Comparison of ENCODE assay signal across 26 cellular contexts in the genomic region with DNA sequence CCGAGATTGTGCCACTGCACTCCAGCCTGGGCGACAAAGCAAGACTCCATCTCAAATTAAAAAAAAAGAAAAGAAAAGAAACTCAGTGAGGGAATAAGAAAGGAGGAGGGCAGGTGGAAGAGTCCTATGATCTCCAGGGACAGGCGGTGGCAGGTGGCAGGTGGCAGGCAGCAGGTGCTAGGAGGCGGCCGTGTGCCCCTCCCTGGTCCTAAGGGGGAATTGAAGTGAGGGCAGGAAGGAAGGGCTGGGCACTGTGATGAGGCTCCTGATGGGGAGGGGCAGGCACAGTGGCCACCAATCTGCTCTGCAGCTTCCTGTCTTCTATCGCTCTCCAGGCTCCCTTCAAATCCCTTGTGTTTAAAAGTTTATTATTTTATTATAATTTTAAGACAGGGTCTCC. TPM values are rescaled to one million over a fixed set of nuclear protein-coding genes. Genes with fewer than 3 reads are reported as not detected.
DNase-seq lines count a peak whose midpoint lies in the region; ATAC-seq and TF ChIP-seq lines count a peak whose summit lies in the region.
"Had no signal": no experiment of that assay in that cellular context is flagged by ENCODE, and none has a peak within 500 bp of the region (broad histone marks: within the 10 kb centered on the region; RNA-seq: fewer than 3 reads in every experiment).

No MANE protein-coding gene starts in this region.

- intact Hi-C loops in left colon (cut with DNase I, micrococcal nuclease) = no loop called here
- intact Hi-C loops in activated T-helper 1 cell treated with anti-CD3 and anti-CD28 coated beads, Interleukin-12 subunit alpha, Interleukin-12 subunit beta, Interleukin-2, Interleukin-4 antibody, amounts not matched to agents 30 ng/mL and 10 ng/mL and 1 ng/mL, durations not matched to agents 14 hours and 24 hours and 36 hours (cut with micrococcal nuclease) = no loop called here

- DNase-seq in DMS153 treated with DMSO at 0.1 percent for 48 hours (lab: John Stamatoyannopoulos, UW; ENCODE audit: unreplicated experiment) (peak; percentile 13), NCI-H1436 treated with DMSO at 0.1 percent for 48 hours (lab: John Stamatoyannopoulos, UW) (peak; percentile 83), NCI-H510A (lab: John Stamatoyannopoulos, UW) (peak; percentile 82), left colon (peak; percentile 35 to 39), MV-4-11 (lab: John Stamatoyannopoulos, UW) (no peak), BE2C (no peak), NCI-H1092 (lab: John Stamatoyannopoulos, UW) (no peak)
- no peak for DNase-seq in activated T-helper 1 cell treated with anti-CD3 and anti-CD28 coated beads, Interleukin-12 subunit alpha, Interleukin-12 subunit beta, Interleukin-2, Interleukin-4 antibody, amounts not matched to agents 30 ng/mL and 10 ng/mL and 1 ng/mL, durations not matched to agents 14 hours and 24 hours and 36 hours (ENCODE audit: low spot score)
- DNase-seq: activated B cell treated with CpG ODN at 0.5 μM for 24 hours; activated CD4-positive, alpha-beta T cell treated with anti-CD3 and anti-CD28 coated beads, Interleukin-2, amount 50 U/mL, for 48 hours; activated gamma-delta T cell treated with Interleukin-2 at 50 U/mL for 16 hours; CD4-positive, alpha-beta T cell; effector memory CD8-positive, alpha-beta T cell; HCEC 1CT; KG1; kidney glomerular epithelial cell; NCI-H446; occipital lobe; stimulated activated CD4-positive, alpha-beta T cell treated with anti-CD3 and anti-CD28 coated beads, Interleukin-2, amount 100 ng/mL, for 48 hours; stimulated activated naive CD4-positive, alpha-beta T cell; T1000; testis had no signal

- no peak overlapping the region for H3K27ac Mint-ChIP-seq in activated T-helper 1 cell treated with anti-CD3 and anti-CD28 coated beads, Interleukin-12 subunit alpha, Interleukin-12 subunit beta, Interleukin-2, Interleukin-4 antibody, amounts not matched to agents 30 ng/mL and 10 ng/mL and 1 ng/mL, durations not matched to agents 14 hours and 24 hours and 36 hours
- H3K27ac Mint-ChIP-seq: activated B cell treated with CpG ODN at 0.5 μM for 24 hours; brain; CD4-positive, alpha-beta T cell; effector memory CD8-positive, alpha-beta T cell had no signal

- no peak overlapping the region for H3K4me3 ChIP-seq in BE2C (ENCODE audit: low read depth, low read length)
- H3K4me3 ChIP-seq: esophagus muscularis mucosa, skin epidermis, testis had no signal

- H3K36me3 ChIP-seq in BE2C = no peaks in the 10 kb centered on the region
- H3K36me3 ChIP-seq: esophagus muscularis mucosa had no signal

- no peaks in the 10 kb centered on the region for H3K36me3 Mint-ChIP-seq in activated T-helper 1 cell treated with anti-CD3 and anti-CD28 coated beads, Interleukin-12 subunit alpha, Interleukin-12 subunit beta, Interleukin-2, Interleukin-4 antibody, amounts not matched to agents 30 ng/mL and 10 ng/mL and 1 ng/mL, durations not matched to agents 14 hours and 24 hours and 36 hours (ENCODE audit: low read depth)
- H3K36me3 Mint-ChIP-seq: brain had no signal

- no peaks in the 10 kb centered on the region for H3K4me1 ChIP-seq in BE2C
- H3K4me1 ChIP-seq: esophagus muscularis mucosa, testis had no signal

- no peak overlapping the region for H3K4me3 Mint-ChIP-seq in activated T-helper 1 cell treated with anti-CD3 and anti-CD28 coated beads, Interleukin-12 subunit alpha, Interleukin-12 subunit beta, Interleukin-2, Interleukin-4 antibody, amounts not matched to agents 30 ng/mL and 10 ng/mL and 1 ng/mL, durations not matched to agents 14 hours and 24 hours and 36 hours
- H3K4me3 Mint-ChIP-seq: activated B cell treated with CpG ODN at 0.5 μM for 24 hours; CD4-positive, alpha-beta T cell; effector memory CD8-positive, alpha-beta T cell had no signal

- H3K9me3 ChIP-seq in BE2C = no peaks in the 10 kb centered on the region
- H3K9me3 ChIP-seq: testis had no signal

- peaks cover 32% of the 10 kb centered on the region for H3K27me3 ChIP-seq in BE2C
- H3K27me3 ChIP-seq: testis had no signal

- ATAC-seq in left colon = peak; percentile 94
- ATAC-seq: effector memory CD8-positive, alpha-beta T cell; Right ventricle myocardium inferior had no signal

- no peak for TF ChIP-seq CTCF in BE2C (IDR thresholded peaks at IDR 0.05; ENCODE audit: low read depth, low read length)

- no peaks in the 10 kb centered on the region for H3K4me1 Mint-ChIP-seq in activated T-helper 1 cell treated with anti-CD3 and anti-CD28 coated beads, Interleukin-12 subunit alpha, Interleukin-12 subunit beta, Interleukin-2, Interleukin-4 antibody, amounts not matched to agents 30 ng/mL and 10 ng/mL and 1 ng/mL, durations not matched to agents 14 hours and 24 hours and 36 hours (ENCODE audit: low read depth)
- H3K4me1 Mint-ChIP-seq: activated B cell treated with CpG ODN at 0.5 μM for 24 hours, brain had no signal

- H3K9me3 Mint-ChIP-seq in activated T-helper 1 cell treated with anti-CD3 and anti-CD28 coated beads, Interleukin-12 subunit alpha, Interleukin-12 subunit beta, Interleukin-2, Interleukin-4 antibody, amounts not matched to agents 30 ng/mL and 10 ng/mL and 1 ng/mL, durations not matched to agents 14 hours and 24 hours and 36 hours = no peaks in the 10 kb centered on the region

- peaks cover 4% of the 10 kb centered on the region for H3K27me3 Mint-ChIP-seq in activated T-helper 1 cell treated with anti-CD3 and anti-CD28 coated beads, Interleukin-12 subunit alpha, Interleukin-12 subunit beta, Interleukin-2, Interleukin-4 antibody, amounts not matched to agents 30 ng/mL and 10 ng/mL and 1 ng/mL, durations not matched to agents 14 hours and 24 hours and 36 hours (ENCODE audit: insufficient read depth)
- H3K27me3 Mint-ChIP-seq: activated B cell treated with CpG ODN at 0.5 μM for 24 hours, brain had no signal

RNA-seq across cellular contexts. Expression of gene UBE3C, which starts 41.2 kb away (rescaled TPM):
- total RNA-seq in left colon = 10 to 100 TPM; 54.4 to 71.8 TPM
- total RNA-seq in activated T-helper 1 cell treated with anti-CD3 and anti-CD28 coated beads, Interleukin-12 subunit alpha, Interleukin-12 subunit beta, Interleukin-2, Interleukin-4 antibody, amounts not matched to agents 30 ng/mL and 10 ng/mL and 1 ng/mL, durations not matched to agents 14 hours and 24 hours and 36 hours = 91.5 and 95.8 TPM in 2 replicates
- polyA plus RNA-seq in BE2C (2012; ENCODE audit: insufficient read depth, insufficient read length, low read depth) = 30.7 TPM

Comparison
In these comparisons a context has a peak if more than half of its experiments do, and no peak if none do; other contexts are left out.
1. DNase-seq: peak in DMS153 treated with DMSO at 0.1 percent for 48 hours (single experiment), NCI-H1436 treated with DMSO at 0.1 percent for 48 hours (single experiment), NCI-H510A (single experiment) and left colon (2 of 2); none in MV-4-11 (single experiment), activated T-helper 1 cell treated with anti-CD3 and anti-CD28 coated beads, Interleukin-12 subunit alpha, Interleukin-12 subunit beta, Interleukin-2, Interleukin-4 antibody, amounts not matched to agents 30 ng/mL and 10 ng/mL and 1 ng/mL, durations not matched to agents 14 hours and 24 hours and 36 hours (single experiment), BE2C (single experiment) and NCI-H1092 (single experiment).